18 cellular contexts compared by ENCODE assay signal in the genomic region with DNA sequence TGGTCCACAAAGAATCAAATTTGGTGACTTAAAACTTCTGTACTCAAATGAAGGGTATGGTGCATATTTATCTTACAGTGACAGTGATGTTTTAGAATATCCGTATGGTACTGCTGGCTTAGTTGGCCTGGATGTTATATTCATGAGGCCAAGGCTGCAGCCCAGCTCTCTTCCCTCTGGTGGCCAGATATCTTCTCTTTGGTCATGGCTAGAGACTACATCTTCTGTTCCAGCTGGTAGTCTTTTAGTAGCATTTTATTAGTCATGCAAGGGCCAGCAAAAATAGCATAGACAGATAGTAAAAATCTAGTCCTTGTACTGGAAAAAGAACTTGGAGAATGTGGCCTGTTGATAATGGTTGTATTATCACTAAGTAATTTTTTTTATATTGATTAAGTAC.
DNase-seq lines count a peak whose midpoint lies in the region; ATAC-seq and TF ChIP-seq lines count a peak whose summit lies in the region.
"Had no signal": no experiment of that assay in that cellular context is flagged by ENCODE, and none has a peak within 500 bp of the region (broad histone marks: within the 10 kb centered on the region; RNA-seq: fewer than 3 reads in every experiment).

No MANE protein-coding gene starts in this region.

- ATAC-seq in heart right ventricle = peak in 6 of 8 donors; percentile 22 to 64 (median 44)
- ATAC-seq in Right ventricle myocardium inferior = no peak
- peak; percentile 50 to 55 for ATAC-seq in right cardiac atrium
- no peak for ATAC-seq in activated naive CD4-positive, alpha-beta T cell treated with anti-CD3 and anti-CD28 coated beads, Interleukin-2, amount 50 U/mL, for 72 hours
- no peak for ATAC-seq in GM21619 (IDR thresholded peaks at IDR 0.05; ENCODE audit: unreplicated experiment)
- ATAC-seq: GM12878 had no signal

- no peaks in the 10 kb centered on the region for H3K36me3 ChIP-seq in heart right ventricle

- H3K9me3 Mint-ChIP-seq in activated naive CD4-positive, alpha-beta T cell treated with anti-CD3 and anti-CD28 coated beads, Interleukin-2, amount 50 U/mL, for 72 hours = no peaks in the 10 kb centered on the region

- no peaks in the 10 kb centered on the region for H3K9me3 ChIP-seq in heart right ventricle
- no peaks in the 10 kb centered on the region for H3K9me3 ChIP-seq in right cardiac atrium (ENCODE audit: control insufficient read depth, low read length)

- H3K4me3 ChIP-seq in heart right ventricle (no peak overlapping the region), right cardiac atrium (ENCODE audit: low read length) (no peak overlapping the region)
- H3K4me3 ChIP-seq: GM12878 had no signal

- H3K36me3 Mint-ChIP-seq in activated naive CD4-positive, alpha-beta T cell treated with anti-CD3 and anti-CD28 coated beads, Interleukin-2, amount 50 U/mL, for 72 hours = no peaks in the 10 kb centered on the region
- H3K36me3 Mint-ChIP-seq: CD14-positive monocyte had no signal

- H3K27ac Mint-ChIP-seq in activated naive CD4-positive, alpha-beta T cell treated with anti-CD3 and anti-CD28 coated beads, Interleukin-2, amount 50 U/mL, for 72 hours = no peak overlapping the region
- H3K27ac Mint-ChIP-seq: CD14-positive monocyte had no signal

- intact Hi-C loops in heart right ventricle (cut with DNase I) = no loop called here
- intact Hi-C loops in Right ventricle myocardium inferior (cut with DNase I) = loop anchor here (10.0 kb wide), 1 partner anchor 129 kb away; no protein-coding TSS in a partner anchor
- intact Hi-C loops in right cardiac atrium (cut with DNase I) = no loop called here

- TF ChIP-seq CTCF in heart right ventricle (IDR thresholded peaks at IDR 0.05) = no peak

- H3K4me1 ChIP-seq in heart right ventricle (peaks cover 0 to 74% (median 53%) of the 10 kb centered on the region in 9 donors), right cardiac atrium (ENCODE audit: control insufficient read depth, insufficient read depth, low read length) (peaks cover 11% of the 10 kb centered on the region)

- 71 to 74% methylated on average over 1 of the region's 1 CpG for WGBS in heart right ventricle, 2 donors
- WGBS in right cardiac atrium = 48% methylated on average over 1 of the region's 1 CpG

- H3K27me3 ChIP-seq in heart right ventricle (no peaks in the 10 kb centered on the region), right cardiac atrium (ENCODE audit: control insufficient read depth, insufficient read depth) (no peaks in the 10 kb centered on the region)

- no peak for DNase-seq in heart right ventricle
- no peak for DNase-seq in Right ventricle myocardium inferior (ENCODE audit: missing footprints)
- peak; percentile 18 for DNase-seq in RPMI7951 (ENCODE audit: low read depth)
- DNase-seq in right cardiac atrium = no peak
- DNase-seq in activated naive CD4-positive, alpha-beta T cell treated with anti-CD3 and anti-CD28 coated beads, Interleukin-2, amount 50 U/mL, for 72 hours (ENCODE audit: low spot score in 2 of 2) = no peak
- no peak for DNase-seq in foreskin melanocyte
- DNase-seq in substantia nigra (lab: John Stamatoyannopoulos, UW) = no peak
- DNase-seq: GF-D8, KG1, NCI-H1417 treated with DMSO at 0.1 percent for 48 hours, NCI-H1930, NCI-H226, NCI-H524, NCI-H82, RPMI8226 had no signal

- H3K27ac ChIP-seq in heart right ventricle (peak overlapping the region in 5 of 10 donors; percentile 18 to 71 (median 68)), right cardiac atrium (ENCODE audit: low read length) (no peak overlapping the region), substantia nigra (ENCODE audit: low read depth, low read length, poor library complexity, severe bottlenecking) (no peak overlapping the region)

Comparison
In these comparisons a context has a peak if more than half of its experiments do, and no peak if none do; other contexts are left out.
1. ATAC-seq: peak in heart right ventricle (6 of 8) and right cardiac atrium (2 of 2); none in Right ventricle myocardium inferior (single experiment), activated naive CD4-positive, alpha-beta T cell treated with anti-CD3 and anti-CD28 coated beads, Interleukin-2, amount 50 U/mL, for 72 hours (0 of 2) and GM21619 (single experiment).